ENCODE assay signal across 20 cellular contexts in the genomic region with DNA sequence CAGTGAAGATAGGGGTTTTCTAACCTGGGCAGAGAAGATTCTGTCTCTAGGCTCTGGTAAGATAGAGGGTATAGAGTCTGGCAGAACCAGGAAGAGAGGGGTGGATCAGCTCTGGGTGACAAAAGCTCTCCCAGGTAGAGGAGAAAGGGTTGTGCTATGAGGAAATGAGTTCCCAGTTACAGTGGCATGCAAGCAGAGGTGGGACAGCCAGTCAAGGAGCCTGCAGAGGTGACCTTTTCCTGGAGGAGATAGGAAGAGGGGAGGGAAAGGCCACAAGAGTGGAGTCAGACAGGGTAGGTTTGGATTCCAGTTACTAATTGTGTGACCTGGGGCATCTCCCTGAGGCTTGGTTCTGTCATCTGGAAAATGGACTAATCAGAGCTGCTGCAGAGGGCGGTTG. TPM values are rescaled to one million over a fixed set of nuclear protein-coding genes. Genes with fewer than 3 reads are reported as not detected.
DNase-seq lines count a peak whose midpoint lies in the region; ATAC-seq and TF ChIP-seq lines count a peak whose summit lies in the region.
"Had no signal": no experiment of that assay in that cellular context is flagged by ENCODE, and none has a peak within 500 bp of the region (broad histone marks: within the 10 kb centered on the region; RNA-seq: fewer than 3 reads in every experiment).

No MANE protein-coding gene starts in this region.

- H2AFZ ChIP-seq in hepatocyte: no peak overlapping the region

- ATAC-seq in natural killer cell (no peak), HG03045 (IDR thresholded peaks at IDR 0.05; ENCODE audit: unreplicated experiment) (no peak)
- ATAC-seq in natural killer cell treated with Interleukin-12 subunit alpha and Interleukin-12 subunit beta and Interleukin-15 and Interleukin-18, amount 100 ng/mL, for 72 hours: no peak
- ATAC-seq: K562 had no signal

- H4K20me1 ChIP-seq in hepatocyte (ENCODE audit: insufficient read depth, poor library complexity, severe bottlenecking): no peaks in the 10 kb centered on the region

- H3K9me3 ChIP-seq in hepatocyte (ENCODE audit: low read depth): no peaks in the 10 kb centered on the region
- H3K9me3 ChIP-seq: HAP-1 had no signal

- H3K27ac ChIP-seq in hepatocyte: peak overlapping the region; percentile 79
- H3K27ac ChIP-seq: BLaER1 treated with 17β-estradiol and CSF1 and Interleukin-3, amounts not matched to agents 10 nM and 100 nM had no signal

- H3K4me2 ChIP-seq in hepatocyte: no peak overlapping the region
- H3K4me2 ChIP-seq: BLaER1 treated with 17β-estradiol and CSF1 and Interleukin-3, amounts not matched to agents 10 nM and 100 nM had no signal

- no peaks in the 10 kb centered on the region for H3K36me3 Mint-ChIP-seq in natural killer cell
- peaks cover 5% of the 10 kb centered on the region for H3K36me3 Mint-ChIP-seq in natural killer cell treated with Interleukin-12 subunit alpha and Interleukin-12 subunit beta and Interleukin-15 and Interleukin-18, amount 100 ng/mL, for 72 hours
- H3K36me3 Mint-ChIP-seq in nephron (ENCODE audit: low read depth): no peaks in the 10 kb centered on the region

- peaks cover 15 to 18% of the 10 kb centered on the region in 2 donors for H3K4me1 Mint-ChIP-seq in natural killer cell
- peaks cover 14 to 15% of the 10 kb centered on the region in 2 donors for H3K4me1 Mint-ChIP-seq in natural killer cell treated with Interleukin-12 subunit alpha and Interleukin-12 subunit beta and Interleukin-15 and Interleukin-18, amount 100 ng/mL, for 72 hours (ENCODE audit: low read depth in 2 of 2)
- peaks cover 13% of the 10 kb centered on the region for H3K4me1 Mint-ChIP-seq in nephron

- H3K36me3 ChIP-seq in hepatocyte (replicated peaks; ENCODE audit: insufficient read depth, low read depth): no peaks in the 10 kb centered on the region
- H3K36me3 ChIP-seq: BLaER1 treated with 17β-estradiol and CSF1 and Interleukin-3, amounts not matched to agents 10 nM and 100 nM; HAP-1 had no signal

- H3K4me1 ChIP-seq in hepatocyte (ENCODE audit: insufficient read depth): peaks cover 28% of the 10 kb centered on the region
- H3K4me1 ChIP-seq: HAP-1 had no signal

- no peak for TF ChIP-seq CTCF in natural killer cell (IDR thresholded peaks at IDR 0.05)
- TF ChIP-seq CTCF in hepatocyte (IDR thresholded peaks at IDR 0.05; ENCODE audit: poor library complexity): no peak
- TF ChIP-seq CTCF in nephron (IDR thresholded peaks at IDR 0.05; ENCODE audit: unreplicated experiment in 3 of 3): no peak

- H3K4me3 ChIP-seq in hepatocyte: no peak overlapping the region
- H3K4me3 ChIP-seq: BLaER1 treated with 17β-estradiol and CSF1 and Interleukin-3, amounts not matched to agents 10 nM and 100 nM; HAP-1; K562 had no signal

- no peaks in the 10 kb centered on the region for H3K27me3 ChIP-seq in hepatocyte

- peak overlapping the region; percentile 28 for H3K4me3 Mint-ChIP-seq in natural killer cell
- no peak overlapping the region for H3K4me3 Mint-ChIP-seq in natural killer cell treated with Interleukin-12 subunit alpha and Interleukin-12 subunit beta and Interleukin-15 and Interleukin-18, amount 100 ng/mL, for 72 hours
- peak overlapping the region; percentile 28 to 59 (median 46) for H3K4me3 Mint-ChIP-seq in nephron

- no peaks in the 10 kb centered on the region for H3K9me2 ChIP-seq in hepatocyte (replicated peaks; ENCODE audit: insufficient read depth)

- WGBS in hepatocyte (ENCODE audit: low lambda C conversion rate, missing lambda C conversion rate): 93% methylated on average over 1 of the region's 1 CpG

- H3K9me3 Mint-ChIP-seq in natural killer cell (no peaks in the 10 kb centered on the region), nephron (no peaks in the 10 kb centered on the region)
- no peaks in the 10 kb centered on the region for H3K9me3 Mint-ChIP-seq in natural killer cell treated with Interleukin-12 subunit alpha and Interleukin-12 subunit beta and Interleukin-15 and Interleukin-18, amount 100 ng/mL, for 72 hours

- peaks cover 11% of the 10 kb centered on the region for H3K79me2 ChIP-seq in hepatocyte

- intact Hi-C loops in natural killer cell (cut with micrococcal nuclease): no loop called here

- H3K27me3 Mint-ChIP-seq in natural killer cell (ENCODE audit: low read depth in 2 of 2) (peaks cover 10 to 18% of the 10 kb centered on the region in 2 donors), nephron (ENCODE audit: low read depth) (peaks cover 12% of the 10 kb centered on the region)
- no peaks in the 10 kb centered on the region for H3K27me3 Mint-ChIP-seq in natural killer cell treated with Interleukin-12 subunit alpha and Interleukin-12 subunit beta and Interleukin-15 and Interleukin-18, amount 100 ng/mL, for 72 hours

- H3K27ac Mint-ChIP-seq in natural killer cell (no peak overlapping the region), nephron (no peak overlapping the region)
- no peak overlapping the region for H3K27ac Mint-ChIP-seq in natural killer cell treated with Interleukin-12 subunit alpha and Interleukin-12 subunit beta and Interleukin-15 and Interleukin-18, amount 100 ng/mL, for 72 hours

- no peak for DNase-seq in natural killer cell
- DNase-seq in natural killer cell treated with Interleukin-12 subunit alpha and Interleukin-12 subunit beta and Interleukin-15 and Interleukin-18, amount 100 ng/mL, for 72 hours (ENCODE audit: low spot score): no peak
- no peak for DNase-seq in hepatocyte (ENCODE audit: low spot score)
- DNase-seq in NCI-H1105 treated with DMSO at 0.1 percent for 48 hours (lab: John Stamatoyannopoulos, UW): no peak
- no peak for DNase-seq in HUDEP-2 (lab: John Stamatoyannopoulos, UW; ENCODE audit: unreplicated experiment in 76 of 76)
- no peak for DNase-seq in HPDE6-E6E7 (ENCODE audit: extremely low spot score)
- DNase-seq: DMS 273 treated with DMSO at 0.1 percent for 48 hours, NCI-H1436, NCI-H2029 treated with DMSO at 0.1 percent for 48 hours, NCI-H748 treated with DMSO at 0.1 percent for 48 hours, OCI-M1, SIG-M5 had no signal

RNA-seq across cellular contexts. Expression of gene CAPN5, which starts 3.4 kb away (rescaled TPM):
- total RNA-seq in natural killer cell: 10 to 100 TPM; 32.3 to 34.5 (median 34.3) TPM
- 1 to 10 TPM; 2.5 to 2.7 TPM for total RNA-seq in natural killer cell treated with Interleukin-12 subunit alpha and Interleukin-12 subunit beta and Interleukin-15 and Interleukin-18, amount 100 ng/mL, for 72 hours
- 25.2 and 29.1 TPM in 2 replicates for total RNA-seq in hepatocyte
- polyA plus RNA-seq in hepatocyte: 28.8 and 34.6 TPM in 2 replicates

RNA-seq across cellular contexts. Expression of gene B3GNT6, which starts 29.2 kb away (rescaled TPM):
- not detected for total RNA-seq in natural killer cell
- not detected for total RNA-seq in natural killer cell treated with Interleukin-12 subunit alpha and Interleukin-12 subunit beta and Interleukin-15 and Interleukin-18, amount 100 ng/mL, for 72 hours
- total RNA-seq in hepatocyte: 0.12 and 0.33 TPM in 2 replicates
- polyA plus RNA-seq in hepatocyte: not detected in 2 replicates
- total RNA-seq: A172, K562, NCI-H460, RPMI7951 had no signal

RNA-seq across cellular contexts. Expression of gene OMP, which starts 39.2 kb away (rescaled TPM):
- total RNA-seq in natural killer cell (1 to 10 TPM in 1 of 3 donors, under 1 TPM in 2; 0.82 to 1.4 (median 0.85) TPM), hepatocyte (not detected in 2 replicates)
- total RNA-seq in natural killer cell treated with Interleukin-12 subunit alpha and Interleukin-12 subunit beta and Interleukin-15 and Interleukin-18, amount 100 ng/mL, for 72 hours: not detected
- polyA plus RNA-seq in hepatocyte: 0.47 TPM in 1 of 2 replicates, not detected in the other
- total RNA-seq: A172, K562, NCI-H460, RPMI7951 had no signal
- polyA plus RNA-seq: K562 had no signal
